In genomic region chr2:234492687-234493086, GRCh38 we compare ENCODE assay signal across 13 cellular contexts. TPM values are rescaled to one million over a fixed set of nuclear protein-coding genes. Genes with fewer than 3 reads are reported as not detected.
A peak's percentile ranks its signal among the peaks of the same experiment; 100 is the strongest.
DNase-seq lines count a peak whose midpoint lies in the region; ATAC-seq and TF ChIP-seq lines count a peak whose summit lies in the region.
"Had no signal": no experiment of that assay in that cellular context is flagged by ENCODE, and none has a peak within 500 bp of the region (broad histone marks: within the 10 kb centered on the region; RNA-seq: fewer than 3 reads in every experiment).

No MANE protein-coding gene starts in this region.

- no peaks in the 10 kb centered on the region for H3K27me3 ChIP-seq in hepatocyte
- H3K27me3 ChIP-seq in suprapubic skin: no peaks in the 10 kb centered on the region

- peak overlapping the region; percentile 97 for H3K4me2 ChIP-seq in hepatocyte

- peaks cover 76% of the 10 kb centered on the region for H3K36me3 Mint-ChIP-seq in activated CD8-positive, alpha-beta memory T cell treated with anti-CD3 and anti-CD28 coated beads, Interleukin-2, amount 10 ng/mL, durations not matched to agents 7 days and 5 days
- peaks cover 26 to 49% of the 10 kb centered on the region in 2 donors for H3K36me3 Mint-ChIP-seq in activated naive CD4-positive, alpha-beta T cell treated with anti-CD3 and anti-CD28 coated beads, Interleukin-2, amount 50 U/mL, for 72 hours

- no peak for DNase-seq in activated CD8-positive, alpha-beta memory T cell treated with anti-CD3 and anti-CD28 coated beads, Interleukin-2, amount 10 ng/mL, durations not matched to agents 7 days and 5 days
- DNase-seq in activated CD8-positive, alpha-beta memory T cell treated with anti-CD3 and anti-CD28 coated beads for 24 hours: no peak
- DNase-seq in activated naive CD4-positive, alpha-beta T cell treated with anti-CD3 and anti-CD28 coated beads, Interleukin-2, amount 50 U/mL, for 72 hours (ENCODE audit: low spot score in 2 of 2): no peak
- no peak for DNase-seq in hepatocyte (ENCODE audit: low spot score)
- DNase-seq in suprapubic skin (ENCODE audit: low spot score in 2 of 2): no peak
- DNase-seq in iPS-NIHi7 (ENCODE audit: extremely low spot score): no peak
- no peak for DNase-seq in erythroblast (lab: John Stamatoyannopoulos, UW)
- DNase-seq: Kasumi-1; NCI-H69; stimulated activated CD4-positive, alpha-beta T cell treated with anti-CD3 and anti-CD28 coated beads, Interleukin-2, amount 100 ng/mL, for 24 hours; T-helper 9 cell; trophoblast cell had no signal

- H3K9me3 ChIP-seq in hepatocyte (ENCODE audit: low read depth) (no peaks in the 10 kb centered on the region), suprapubic skin (no peaks in the 10 kb centered on the region)

- no peak overlapping the region for H2AFZ ChIP-seq in hepatocyte

- H3K4me1 ChIP-seq in hepatocyte (ENCODE audit: insufficient read depth) (no peaks in the 10 kb centered on the region), suprapubic skin (peaks cover 33% of the 10 kb centered on the region)

- H3K36me3 ChIP-seq in hepatocyte (replicated peaks; ENCODE audit: insufficient read depth, low read depth) (no peaks in the 10 kb centered on the region), suprapubic skin (no peaks in the 10 kb centered on the region)

- H3K79me2 ChIP-seq in hepatocyte: peaks cover 57% of the 10 kb centered on the region

- peaks cover 44% of the 10 kb centered on the region for H3K4me1 Mint-ChIP-seq in activated CD8-positive, alpha-beta memory T cell treated with anti-CD3 and anti-CD28 coated beads, Interleukin-2, amount 10 ng/mL, durations not matched to agents 7 days and 5 days

- H3K4me3 ChIP-seq in hepatocyte: no peak overlapping the region
- H3K4me3 ChIP-seq in suprapubic skin: peak overlapping the region; percentile 70

- peaks cover 6% of the 10 kb centered on the region for H4K20me1 ChIP-seq in hepatocyte (ENCODE audit: insufficient read depth, poor library complexity, severe bottlenecking)

- no peaks in the 10 kb centered on the region for H3K27me3 Mint-ChIP-seq in activated CD8-positive, alpha-beta memory T cell treated with anti-CD3 and anti-CD28 coated beads, Interleukin-2, amount 10 ng/mL, durations not matched to agents 7 days and 5 days

- 80% methylated on average over 6 of the region's 6 CpGs for WGBS in hepatocyte (ENCODE audit: low lambda C conversion rate, missing lambda C conversion rate)
- 78% methylated on average over 6 of the region's 6 CpGs for WGBS in suprapubic skin

- no peak for ATAC-seq in activated CD8-positive, alpha-beta memory T cell treated with anti-CD3 and anti-CD28 coated beads, Interleukin-2, amount 10 ng/mL, durations not matched to agents 7 days and 5 days
- no peak for ATAC-seq in activated naive CD4-positive, alpha-beta T cell treated with anti-CD3 and anti-CD28 coated beads, Interleukin-2, amount 50 U/mL, for 72 hours
- no peak for ATAC-seq in GM21447 (IDR thresholded peaks at IDR 0.05; ENCODE audit: unreplicated experiment)

- no peak for TF ChIP-seq POLR2A in suprapubic skin (IDR thresholded peaks at IDR 0.05)
- no peak for TF ChIP-seq POLR2A in erythroblast (IDR thresholded peaks at IDR 0.05; ENCODE audit: low read length)

- CTCF ChIA-PET in activated CD8-positive, alpha-beta memory T cell treated with anti-CD3 and anti-CD28 coated beads, Interleukin-2, amount 10 ng/mL, durations not matched to agents 7 days and 5 days (lab: Charles Lee): interaction anchor here (0.8 to 7.6 kb wide), 3 partner anchors 46 to 202 kb away, joined by 3 to 103 read pairs (median 3); no protein-coding TSS in a partner anchor

- no peak for TF ChIP-seq CTCF in hepatocyte (IDR thresholded peaks at IDR 0.05; ENCODE audit: poor library complexity)
- TF ChIP-seq CTCF in suprapubic skin (IDR thresholded peaks at IDR 0.05): no peak

- H3K9me3 Mint-ChIP-seq in activated CD8-positive, alpha-beta memory T cell treated with anti-CD3 and anti-CD28 coated beads, Interleukin-2, amount 10 ng/mL, durations not matched to agents 7 days and 5 days (ENCODE audit: low read depth): no peaks in the 10 kb centered on the region
- H3K9me3 Mint-ChIP-seq in activated naive CD4-positive, alpha-beta T cell treated with anti-CD3 and anti-CD28 coated beads, Interleukin-2, amount 50 U/mL, for 72 hours: no peaks in the 10 kb centered on the region

- peak overlapping the region; percentile 96 for H3K27ac Mint-ChIP-seq in activated CD8-positive, alpha-beta memory T cell treated with anti-CD3 and anti-CD28 coated beads, Interleukin-2, amount 10 ng/mL, durations not matched to agents 7 days and 5 days
- peak overlapping the region; percentile 94 to 97 for H3K27ac Mint-ChIP-seq in activated naive CD4-positive, alpha-beta T cell treated with anti-CD3 and anti-CD28 coated beads, Interleukin-2, amount 50 U/mL, for 72 hours

- H3K9me2 ChIP-seq in hepatocyte (replicated peaks; ENCODE audit: insufficient read depth): no peaks in the 10 kb centered on the region

- H3K4me3 Mint-ChIP-seq in activated CD8-positive, alpha-beta memory T cell treated with anti-CD3 and anti-CD28 coated beads, Interleukin-2, amount 10 ng/mL, durations not matched to agents 7 days and 5 days: peak overlapping the region; percentile 98

- no peak for TF ChIP-seq EP300 in suprapubic skin (IDR thresholded peaks at IDR 0.05)

- no peak overlapping the region for H3K27ac ChIP-seq in hepatocyte
- H3K27ac ChIP-seq in suprapubic skin: no peak overlapping the region

RNA-seq across cellular contexts. Expression of gene ARL4C, which starts 4.2 kb away (rescaled TPM):
- 100 to 1,000 TPM; 252 to 306 TPM for total RNA-seq in activated CD8-positive, alpha-beta memory T cell treated with anti-CD3 and anti-CD28 coated beads, Interleukin-2, amount 10 ng/mL, durations not matched to agents 7 days and 5 days
- total RNA-seq in activated naive CD4-positive, alpha-beta T cell treated with anti-CD3 and anti-CD28 coated beads, Interleukin-2, amount 50 U/mL, for 72 hours: 10 to 100 TPM; 26.1 to 50.0 TPM
- 14.6 and 15.9 TPM in 2 replicates for total RNA-seq in hepatocyte
- polyA plus RNA-seq in hepatocyte: 30.0 and 40.3 TPM in 2 replicates
- 10 to 100 TPM; 35.8 to 64.4 (median 45.7) TPM for total RNA-seq in suprapubic skin
